8 cellular contexts compared by ENCODE assay signal in the genomic region with DNA sequence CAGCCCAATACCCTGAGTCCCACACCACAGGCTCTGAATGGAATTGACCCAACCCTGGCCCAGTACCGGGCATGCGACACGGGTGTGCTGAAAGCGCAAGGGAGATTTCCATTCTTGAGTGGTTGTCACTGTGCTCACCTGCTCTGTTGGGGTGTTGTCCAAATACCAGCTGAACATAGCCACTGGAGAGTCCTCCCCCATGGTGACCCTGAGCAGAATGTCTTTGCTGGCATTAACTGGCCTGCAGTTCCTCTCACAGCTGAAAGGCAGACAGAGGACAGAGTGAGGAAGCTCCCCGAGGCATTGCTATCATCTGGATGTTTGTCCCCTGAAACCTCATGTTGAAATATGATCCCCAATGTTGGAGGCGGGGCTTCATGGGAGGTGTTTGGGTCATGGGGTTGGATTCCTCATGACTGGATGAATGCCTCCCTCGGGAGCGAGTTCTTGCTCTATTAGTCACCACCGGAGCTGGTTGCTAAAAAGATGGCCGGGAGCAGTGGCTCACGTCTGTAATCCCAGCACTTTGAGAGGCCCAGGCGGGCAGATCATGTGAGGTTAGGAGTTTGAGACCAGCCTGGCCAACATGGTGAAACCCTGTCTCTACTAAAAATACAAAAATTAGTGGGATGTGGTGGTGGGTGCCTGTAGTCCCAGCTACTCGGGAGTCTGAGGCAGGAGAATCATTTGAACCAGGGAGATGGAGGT. TPM values are rescaled to one million over a fixed set of nuclear protein-coding genes. Genes with fewer than 3 reads are reported as not detected.
DNase-seq lines count a peak whose midpoint lies in the region; ATAC-seq and TF ChIP-seq lines count a peak whose summit lies in the region.

No MANE protein-coding gene starts in this region.

- H2AFZ ChIP-seq in parathyroid adenoma = peak overlapping the region; percentile 84

- no peak overlapping the region for H3K27ac Mint-ChIP-seq in naive thymus-derived CD8-positive, alpha-beta T cell

- H3K9ac ChIP-seq in parathyroid adenoma = no peak overlapping the region

- H3K27me3 ChIP-seq in SJSA1 (replicated peaks) (no peaks in the 10 kb centered on the region), gastroesophageal sphincter (no peaks in the 10 kb centered on the region), parathyroid adenoma (ENCODE audit: control insufficient read depth, insufficient read depth, low read length) (no peaks in the 10 kb centered on the region)

- H3K27ac ChIP-seq in SJSA1 (peak overlapping the region; percentile 54), gastroesophageal sphincter (peak overlapping the region in 3 of 4 donors; percentile 55 to 57 (median 55)), parathyroid adenoma (peak overlapping the region; percentile 30)

- no peak overlapping the region for H3K4me2 ChIP-seq in parathyroid adenoma (ENCODE audit: low read length)

- H3K79me2 ChIP-seq in parathyroid adenoma = no peaks in the 10 kb centered on the region

- H3K4me1 ChIP-seq in SJSA1 (replicated peaks) = peaks cover 13% of the 10 kb centered on the region
- H3K4me1 ChIP-seq in gastroesophageal sphincter = peaks cover 0 to 9% (median 0%) of the 10 kb centered on the region in 3 donors
- H3K4me1 ChIP-seq in parathyroid adenoma = no peaks in the 10 kb centered on the region

- peak; percentile 93 for ATAC-seq in gastroesophageal sphincter
- no peak for ATAC-seq in naive thymus-derived CD8-positive, alpha-beta T cell
- no peak for ATAC-seq in GM18868 (IDR thresholded peaks at IDR 0.05; ENCODE audit: unreplicated experiment)

- no peaks in the 10 kb centered on the region for H3K36me3 Mint-ChIP-seq in naive thymus-derived CD8-positive, alpha-beta T cell

- 20 to 55% methylated on average over 1 to 5 of the region's 13 CpGs for WGBS in gastroesophageal sphincter (ENCODE audit: low coverage in 1 of 2), 2 donors

- TF ChIP-seq POLR2A in gastroesophageal sphincter (IDR thresholded peaks at IDR 0.05) = no peak

- DNase-seq in HEK293T (ENCODE audit: extremely low spot score) (peak; percentile 49), SJSA1 (ENCODE audit: low read depth in 1 of 2, low spot score in 2 of 2) (peak; percentile 89 to 97), HUDEP-2 (lab: John Stamatoyannopoulos, UW; ENCODE audit: unreplicated experiment in 76 of 76) (no peak), mesenteric fat pad (ENCODE audit: low spot score) (no peak)
- no peak for DNase-seq in naive thymus-derived CD8-positive, alpha-beta T cell

- no peak overlapping the region for H3K4me3 Mint-ChIP-seq in naive thymus-derived CD8-positive, alpha-beta T cell

- H3K9me3 ChIP-seq in SJSA1 (replicated peaks) = no peaks in the 10 kb centered on the region
- H3K9me3 ChIP-seq in gastroesophageal sphincter = no peaks in the 10 kb centered on the region
- no peaks in the 10 kb centered on the region for H3K9me3 ChIP-seq in parathyroid adenoma (ENCODE audit: control insufficient read depth, low read length)

- CTCF ChIA-PET in HEK293T (lab: Yijun Ruan, JAX) = interaction anchor here (0.9 to 1.6 kb wide), 2 partner anchors 24 to 25 kb away, joined by 3 to 4 read pairs; no protein-coding TSS in a partner anchor

- TF ChIP-seq CTCF in gastroesophageal sphincter (IDR thresholded peaks at IDR 0.05) = no peak
- no peak for TF ChIP-seq CTCF in parathyroid adenoma (IDR thresholded peaks at IDR 0.05)

- H3K4me3 ChIP-seq in SJSA1 = no peak overlapping the region
- peak overlapping the region in 1 of 2 donors; percentile 24 for H3K4me3 ChIP-seq in gastroesophageal sphincter
- H3K4me3 ChIP-seq in parathyroid adenoma (ENCODE audit: low read depth, low read length) = no peak overlapping the region

- H3K9me3 Mint-ChIP-seq in naive thymus-derived CD8-positive, alpha-beta T cell = no peaks in the 10 kb centered on the region

- POLR2A ChIA-PET in HEK293T (lab: Yijun Ruan, JAX) = interaction anchor here (0.8 kb wide), 1 partner anchor 104 kb away, joined by 3 read pairs; no protein-coding TSS in a partner anchor
- POLR2A ChIA-PET in naive thymus-derived CD8-positive, alpha-beta T cell (lab: Charles Lee) = no interaction called here

- no peaks in the 10 kb centered on the region for H3K36me3 ChIP-seq in SJSA1
- H3K36me3 ChIP-seq in gastroesophageal sphincter = no peaks in the 10 kb centered on the region
- H3K36me3 ChIP-seq in parathyroid adenoma (ENCODE audit: control insufficient read depth, insufficient read depth, low read length) = no peaks in the 10 kb centered on the region

- H3K4me1 Mint-ChIP-seq in naive thymus-derived CD8-positive, alpha-beta T cell = no peaks in the 10 kb centered on the region

- no peak for TF ChIP-seq EP300 in gastroesophageal sphincter (IDR thresholded peaks at IDR 0.05)

- peaks cover 0 to 14% (median 5%) of the 10 kb centered on the region in 5 donors for H3K27me3 Mint-ChIP-seq in naive thymus-derived CD8-positive, alpha-beta T cell

TF ChIP-seq in HEK293T, 16 proteins besides CTCF, POLR2A, EP300 and RAD21:
- TF ChIP-seq SUZ12 (IDR thresholded peaks at IDR 0.05) = no peak
- no peak for TF ChIP-seq HDGF (IDR thresholded peaks at IDR 0.05; ENCODE audit: borderline replicate concordance)
- TF ChIP-seq, protein P1, sequence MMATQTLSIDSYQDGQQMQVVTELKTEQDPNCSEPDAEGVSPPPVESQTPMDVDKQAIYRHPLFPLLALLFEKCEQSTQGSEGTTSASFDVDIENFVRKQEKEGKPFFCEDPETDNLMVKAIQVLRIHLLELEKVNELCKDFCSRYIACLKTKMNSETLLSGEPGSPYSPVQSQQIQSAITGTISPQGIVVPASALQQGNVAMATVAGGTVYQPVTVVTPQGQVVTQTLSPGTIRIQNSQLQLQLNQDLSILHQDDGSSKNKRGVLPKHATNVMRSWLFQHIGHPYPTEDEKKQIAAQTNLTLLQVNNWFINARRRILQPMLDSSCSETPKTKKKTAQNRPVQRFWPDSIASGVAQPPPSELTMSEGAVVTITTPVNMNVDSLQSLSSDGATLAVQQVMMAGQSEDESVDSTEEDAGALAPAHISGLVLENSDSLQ (IDR thresholded peaks at IDR 0.05) = no peak
- TF ChIP-seq ARNT (IDR thresholded peaks at IDR 0.05) = no peak
- TF ChIP-seq LEF1 (IDR thresholded peaks at IDR 0.05; ENCODE audit: borderline replicate concordance) = no peak
- TF ChIP-seq FOXA1 (IDR thresholded peaks at IDR 0.05) = no peak
- no peak for TF ChIP-seq CTBP1 (IDR thresholded peaks at IDR 0.05; ENCODE audit: borderline replicate concordance)
- no peak for TF ChIP-seq FOXK2 (IDR thresholded peaks at IDR 0.05)
- no peak for TF ChIP-seq SP1 (IDR thresholded peaks at IDR 0.05)
- TF ChIP-seq BHLHE40 (IDR thresholded peaks at IDR 0.05; ENCODE audit: borderline replicate concordance) = no peak

RNA-seq across cellular contexts. Expression of a gene that starts 57.3 kb away (rescaled TPM):
- total RNA-seq in SJSA1 (2014; rRNA removed; shearing (Covaris generic)) = not detected in 2 replicates
- total RNA-seq in gastroesophageal sphincter (under 1 TPM in 2 of 4 donors, not detected in 2; 0.12 to 0.27 TPM), mesenteric fat pad (not detected)
- not detected for total RNA-seq in naive thymus-derived CD8-positive, alpha-beta T cell
- polyA plus RNA-seq in naive thymus-derived CD8-positive, alpha-beta T cell = not detected

Comparison
In these comparisons a context has a peak if more than half of its experiments do, and no peak if none do; other contexts are left out.
1. DNase-seq: peak in HEK293T (single experiment) and SJSA1 (2 of 2); none in HUDEP-2 (0 of 76), naive thymus-derived CD8-positive, alpha-beta T cell (0 of 10) and mesenteric fat pad (single experiment).
2. Peak in every context shown above with its lines, with median percentiles within 50 percentile points of each other: H3K27ac ChIP-seq.